ENCODE assay signal across 1 cellular context in genomic region chr19:4635763-4636135, GRCh38.
TF ChIP-seq lines count a peak whose summit lies in the region.

No MANE protein-coding gene starts in this region.

TF ChIP-seq in GM12878, 131 proteins besides CTCF, POLR2A, EP300 and RAD21:
- TF ChIP-seq HSF1 (IDR thresholded peaks at IDR 0.05; ENCODE audit: low read depth, low read length) (no peak), SMAD5 (IDR thresholded peaks at IDR 0.05; ENCODE audit: low read depth) (no peak), ZSCAN29 (IDR thresholded peaks at IDR 0.05) (no peak), SIX5 (IDR thresholded peaks at IDR 0.05; ENCODE audit: low read depth, low read length, severe bottlenecking) (no peak), ZBTB4 (CRISPR knock-in tag; IDR thresholded peaks at IDR 0.05) (no peak), MTA2 (IDR thresholded peaks at IDR 0.05; ENCODE audit: low read depth) (no peak), IRF5 (IDR thresholded peaks at IDR 0.05; ENCODE audit: borderline replicate concordance) (no peak), BHLHE40 (IDR thresholded peaks at IDR 0.05; ENCODE audit: borderline replicate concordance in 1 of 2, low read depth in 2 of 2, low read length in 1 of 2) (no peak), MYC (IDR thresholded peaks at IDR 0.05; ENCODE audit: insufficient read depth, insufficient read length, insufficient replicate concordance, low read length, severe bottlenecking) (no peak)
